In the genomic region with DNA sequence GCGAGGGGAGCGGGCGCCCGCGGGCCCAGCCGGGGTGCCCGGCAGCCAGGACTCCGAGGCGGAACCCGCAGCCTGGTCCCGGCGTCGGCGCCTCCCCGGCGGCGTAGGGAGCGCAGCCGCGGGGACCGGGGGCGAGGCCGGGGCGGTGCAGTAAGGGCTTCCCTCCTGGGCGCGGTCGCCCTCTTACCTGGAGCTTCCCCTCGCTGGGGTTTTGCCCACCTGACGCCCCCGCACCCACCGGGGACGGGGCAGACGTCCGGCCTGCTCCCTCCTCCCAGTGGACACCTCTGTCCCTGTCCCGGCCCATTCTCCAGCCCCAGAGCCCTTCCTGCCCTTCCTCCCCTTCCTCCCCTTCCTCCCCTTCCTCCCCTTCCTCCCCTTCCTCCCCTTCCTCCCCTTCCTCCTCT, we compare ENCODE assay signal across 8 cellular contexts. TPM values are rescaled to one million over a fixed set of nuclear protein-coding genes. Genes with fewer than 3 reads are reported as not detected.
DNase-seq lines count a peak whose midpoint lies in the region; ATAC-seq and TF ChIP-seq lines count a peak whose summit lies in the region.

No MANE protein-coding gene starts in this region.

- peaks cover 39% of the 10 kb centered on the region for H3K36me3 Mint-ChIP-seq in activated CD4-positive, alpha-beta T cell treated with anti-CD3 and anti-CD28 coated beads for 36 hours (ENCODE audit: low read depth)

- peak in 1 of 2 donors; percentile 70 for TF ChIP-seq POLR2A in Peyer's patch (IDR thresholded peaks at IDR 0.05)
- TF ChIP-seq POLR2A in breast epithelium (IDR thresholded peaks at IDR 0.05), result no peak

- POLR2A ChIA-PET in activated CD4-positive, alpha-beta T cell treated with anti-CD3 and anti-CD28 coated beads for 36 hours (lab: Charles Lee), result interaction anchor here (0.6 to 2.9 kb wide), 4 partner anchors 13 to 134 kb away, joined by 4 to 13 read pairs (median 6); partner anchors contain the start of gene TUBA1B

- H3K27ac Mint-ChIP-seq in activated CD4-positive, alpha-beta T cell treated with anti-CD3 and anti-CD28 coated beads for 36 hours, result peak overlapping the region; percentile 96

- H3K4me1 Mint-ChIP-seq in activated CD4-positive, alpha-beta T cell treated with anti-CD3 and anti-CD28 coated beads for 36 hours, result peaks cover 47% of the 10 kb centered on the region

- peak overlapping the region; percentile 70 to 99 (median 84) for H3K4me3 ChIP-seq in Peyer's patch
- H3K4me3 ChIP-seq in breast epithelium, result peak overlapping the region; percentile 78 to 88 (median 86)
- H3K4me3 ChIP-seq in lower lobe of right lung, result peak overlapping the region; percentile 95

- no peaks in the 10 kb centered on the region for H3K27me3 Mint-ChIP-seq in activated CD4-positive, alpha-beta T cell treated with anti-CD3 and anti-CD28 coated beads for 36 hours

- peak overlapping the region; percentile 95 to 100 (median 98) for H3K27ac ChIP-seq in Peyer's patch
- peak overlapping the region; percentile 92 to 97 for H3K27ac ChIP-seq in breast epithelium
- peak overlapping the region; percentile 100 for H3K27ac ChIP-seq in lower lobe of right lung

- H3K4me1 ChIP-seq in Peyer's patch, result peaks cover 0 to 45% (median 4%) of the 10 kb centered on the region in 4 donors
- H3K4me1 ChIP-seq in breast epithelium, result no peaks in the 10 kb centered on the region
- H3K4me1 ChIP-seq in lower lobe of right lung, result peaks cover 63% of the 10 kb centered on the region

- no peaks in the 10 kb centered on the region for H3K27me3 ChIP-seq in Peyer's patch
- H3K27me3 ChIP-seq in breast epithelium, result no peaks in the 10 kb centered on the region
- H3K27me3 ChIP-seq in lower lobe of right lung (ENCODE audit: low read depth), result no peaks in the 10 kb centered on the region

- intact Hi-C loops in activated CD4-positive, alpha-beta T cell treated with anti-CD3 and anti-CD28 coated beads for 36 hours (cut with DNase I, micrococcal nuclease), result loop anchor here (1.0 to 10.0 kb wide), 8 partner anchors 58 to 480 kb away; partner anchors contain the start of genes TUBA1B (in 2 of the 2), KMT2D (in 1 of the 2), SPATS2 (in 1 of the 2) and TMBIM6 (in 1 of the 2)
- intact Hi-C loops in breast epithelium (cut with DNase I; ENCODE audit: low total_unique reads), result no loop called here
- intact Hi-C loops in lower lobe of right lung (cut with DNase I), result no loop called here

- H3K36me3 ChIP-seq in Peyer's patch (peaks cover 0 to 3% (median 0%) of the 10 kb centered on the region in 3 donors), breast epithelium (no peaks in the 10 kb centered on the region), lower lobe of right lung (peaks cover 8% of the 10 kb centered on the region)

- ATAC-seq in activated CD4-positive, alpha-beta T cell treated with anti-CD3 and anti-CD28 coated beads for 36 hours, result peak; percentile 45
- ATAC-seq in HG02798 (IDR thresholded peaks at IDR 0.05; ENCODE audit: poor library complexity, unreplicated experiment) (peak; percentile 29), lower lobe of right lung (peak; percentile 69 to 74)
- ATAC-seq in stimulated activated naive CD8-positive, alpha-beta T cell treated with anti-CD3 and anti-CD28 coated beads, Interleukin-15, Interleukin-2, amounts not matched to agents 100 U/mL and 50 U/mL, for 24 hours, result peak; percentile 31

- peak; percentile 73 for DNase-seq in activated CD4-positive, alpha-beta T cell treated with anti-CD3 and anti-CD28 coated beads for 36 hours
- DNase-seq in activated CD4-positive, alpha-beta T cell treated with anti-CD3 and anti-CD28 coated beads, Interleukin-2, amount 50 U/mL, for 48 hours, result no peak
- DNase-seq in Peyer's patch, result no peak
- no peak for DNase-seq in breast epithelium (ENCODE audit: low spot score in 2 of 2)
- DNase-seq in lower lobe of right lung, result no peak
- DNase-seq in stimulated activated naive CD8-positive, alpha-beta T cell treated with anti-CD3 and anti-CD28 coated beads, Interleukin-15, Interleukin-2, amounts not matched to agents 100 U/mL and 50 U/mL, for 24 hours, result peak; percentile 66
- DNase-seq in cerebellum (ENCODE audit: low spot score), result no peak

- H3K9me3 Mint-ChIP-seq in activated CD4-positive, alpha-beta T cell treated with anti-CD3 and anti-CD28 coated beads for 36 hours (ENCODE audit: low read depth), result no peaks in the 10 kb centered on the region

- no peaks in the 10 kb centered on the region for H3K9me3 ChIP-seq in Peyer's patch
- no peaks in the 10 kb centered on the region for H3K9me3 ChIP-seq in breast epithelium
- H3K9me3 ChIP-seq in lower lobe of right lung, result no peaks in the 10 kb centered on the region

- peak overlapping the region; percentile 93 for H3K4me3 Mint-ChIP-seq in activated CD4-positive, alpha-beta T cell treated with anti-CD3 and anti-CD28 coated beads for 36 hours

- TF ChIP-seq CTCF in Peyer's patch (IDR thresholded peaks at IDR 0.05), result peak in 2 of 6 experiments; percentile 10 to 18
- no peak for TF ChIP-seq CTCF in breast epithelium (IDR thresholded peaks at IDR 0.05)
- no peak for TF ChIP-seq CTCF in lower lobe of right lung (IDR thresholded peaks at IDR 0.05)

- CTCF ChIA-PET in activated CD4-positive, alpha-beta T cell treated with anti-CD3 and anti-CD28 coated beads for 36 hours (lab: Charles Lee), result interaction anchor here (0.7 to 1.9 kb wide), 5 partner anchors 31 to 84 kb away, joined by 3 to 5 read pairs (median 3); no protein-coding TSS in a partner anchor

RNA-seq across cellular contexts. Expression of gene TUBA1C, which starts 0.4 kb away (rescaled TPM):
- 100 to 1,000 TPM; 276 to 338 TPM for total RNA-seq in activated CD4-positive, alpha-beta T cell treated with anti-CD3 and anti-CD28 coated beads for 36 hours
- total RNA-seq in Peyer's patch (100 to 1,000 TPM; 143 to 442 (median 276) TPM), breast epithelium (100 to 1,000 TPM in 1 of 3 donors, 10 to 100 TPM in 2; 91.9 to 123 (median 97.3) TPM), lower lobe of right lung (96.0 TPM), cerebellum (46.1 TPM)

RNA-seq across cellular contexts. Expression of gene PRPH, which starts 30.5 kb away (rescaled TPM):
- total RNA-seq in activated CD4-positive, alpha-beta T cell treated with anti-CD3 and anti-CD28 coated beads for 36 hours, result not detected
- total RNA-seq in Peyer's patch (1 to 10 TPM in 3 of 4 donors, not detected in 1; 6.4 to 8.8 (median 6.5) TPM), breast epithelium (1 to 10 TPM in 1 of 3 donors, under 1 TPM in 1, not detected in 1; 0.96 to 2.0 TPM), lower lobe of right lung (1.0 TPM), cerebellum (3.1 TPM)

RNA-seq across cellular contexts. Expression of gene TROAP, which starts 58.6 kb away (rescaled TPM):
- total RNA-seq in activated CD4-positive, alpha-beta T cell treated with anti-CD3 and anti-CD28 coated beads for 36 hours, result 10 to 100 TPM; 64.5 to 84.3 TPM
- 10 to 100 TPM in 2 of 4 donors, 1 to 10 TPM in 2; 8.0 to 28.1 (median 10.2) TPM for total RNA-seq in Peyer's patch
- 1 to 10 TPM in 1 of 3 donors, under 1 TPM in 2; 0.29 to 1.8 (median 0.66) TPM for total RNA-seq in breast epithelium
- total RNA-seq in lower lobe of right lung, result 1.4 TPM
- 6.7 TPM for total RNA-seq in cerebellum

Comparison
In these comparisons a context has a peak if more than half of its experiments do, and no peak if none do; other contexts are left out.
1. DNase-seq: peak in activated CD4-positive, alpha-beta T cell treated with anti-CD3 and anti-CD28 coated beads for 36 hours (single experiment) and stimulated activated naive CD8-positive, alpha-beta T cell treated with anti-CD3 and anti-CD28 coated beads, Interleukin-15, Interleukin-2, amounts not matched to agents 100 U/mL and 50 U/mL, for 24 hours (single experiment); none in activated CD4-positive, alpha-beta T cell treated with anti-CD3 and anti-CD28 coated beads, Interleukin-2, amount 50 U/mL, for 48 hours (0 of 2), Peyer's patch (0 of 3), breast epithelium (0 of 2), lower lobe of right lung (single experiment) and cerebellum (single experiment).
2. intact Hi-C loops: an anchor here in activated CD4-positive, alpha-beta T cell treated with anti-CD3 and anti-CD28 coated beads for 36 hours (1.0 to 10.0 kb wide); none called in breast epithelium and lower lobe of right lung.
3. Peak in every context shown above with its lines, with median percentiles within 50 percentile points of each other: ATAC-seq, H3K27ac ChIP-seq and H3K4me3 ChIP-seq.